In genomic region chr4:47510506-47511143, GRCh38 we compare ENCODE assay signal across 9 cellular contexts. TPM values are rescaled to one million over a fixed set of nuclear protein-coding genes. Genes with fewer than 3 reads are reported as not detected.
DNase-seq lines count a peak whose midpoint lies in the region; ATAC-seq and TF ChIP-seq lines count a peak whose summit lies in the region.
"Had no signal": no experiment of that assay in that cellular context is flagged by ENCODE, and none has a peak within 500 bp of the region (broad histone marks: within the 10 kb centered on the region; RNA-seq: fewer than 3 reads in every experiment).

No MANE protein-coding gene starts in this region.

- peaks cover 6% of the 10 kb centered on the region for H3K4me1 ChIP-seq in smooth muscle cell (ENCODE audit: low read depth)

- no peak overlapping the region for H3K9ac ChIP-seq in smooth muscle cell (ENCODE audit: low read depth)

- no peaks in the 10 kb centered on the region for H4K20me1 ChIP-seq in smooth muscle cell (ENCODE audit: low read depth)

- H3K36me3 Mint-ChIP-seq in CD14-positive monocyte: peaks cover 30 to 33% of the 10 kb centered on the region in 2 donors
- peaks cover 7% of the 10 kb centered on the region for H3K36me3 Mint-ChIP-seq in central memory CD8-positive, alpha-beta T cell (ENCODE audit: insufficient read depth)

- peaks cover 0 to 2% (median 2%) of the 10 kb centered on the region in 3 donors for H3K27me3 Mint-ChIP-seq in CD14-positive monocyte (ENCODE audit: low read depth in 3 of 3)
- no peaks in the 10 kb centered on the region for H3K27me3 Mint-ChIP-seq in central memory CD8-positive, alpha-beta T cell
- H3K27me3 Mint-ChIP-seq: activated naive CD8-positive, alpha-beta T cell had no signal

- no peaks in the 10 kb centered on the region for H3K27me3 ChIP-seq in smooth muscle cell (ENCODE audit: low read depth)

- peak overlapping the region; percentile 15 for H3K4me2 ChIP-seq in smooth muscle cell

- intact Hi-C loops in CD14-positive monocyte (cut with micrococcal nuclease): loop anchor here in 1 of 2 donors (1.0 kb wide), 1 partner anchor 47 kb away; the partner anchor contains the start of gene COMMD8

- ATAC-seq in GM21367 (IDR thresholded peaks at IDR 0.05; ENCODE audit: unreplicated experiment) (peak; percentile 97), HG03558 (IDR thresholded peaks at IDR 0.05; ENCODE audit: extremely low read depth, unreplicated experiment) (peak; percentile 99)
- peak; percentile 32 for ATAC-seq in central memory CD8-positive, alpha-beta T cell (replicated peaks; ENCODE audit: extremely low read depth, poor library complexity, severe bottlenecking)

- H3F3A ChIP-seq in smooth muscle cell (ENCODE audit: low read depth): no peaks in the 10 kb centered on the region

- no peaks in the 10 kb centered on the region for H3K9me3 Mint-ChIP-seq in CD14-positive monocyte
- no peaks in the 10 kb centered on the region for H3K9me3 Mint-ChIP-seq in central memory CD8-positive, alpha-beta T cell

- H3K36me3 ChIP-seq in smooth muscle cell (ENCODE audit: low read depth): peaks cover 6% of the 10 kb centered on the region

- no peak overlapping the region for H3K4me3 ChIP-seq in smooth muscle cell

- H3K79me2 ChIP-seq in smooth muscle cell (ENCODE audit: low read depth): peaks cover 6% of the 10 kb centered on the region

- H3K27ac ChIP-seq in smooth muscle cell (ENCODE audit: low read depth): peak overlapping the region; percentile 30

- WGBS in smooth muscle cell (ENCODE audit: low lambda C conversion rate): 63% methylated on average over 2 of the region's 2 CpGs

- peak overlapping the region; percentile 91 to 98 (median 95) for H3K27ac Mint-ChIP-seq in CD14-positive monocyte
- no peak overlapping the region for H3K27ac Mint-ChIP-seq in central memory CD8-positive, alpha-beta T cell (ENCODE audit: low read depth)
- H3K27ac Mint-ChIP-seq: activated naive CD8-positive, alpha-beta T cell had no signal

- H3K4me1 Mint-ChIP-seq in CD14-positive monocyte: peaks cover 15% of the 10 kb centered on the region
- H3K4me1 Mint-ChIP-seq in central memory CD8-positive, alpha-beta T cell: peaks cover 33% of the 10 kb centered on the region

- TF ChIP-seq CTCF in CD14-positive monocyte (IDR thresholded peaks at IDR 0.05) (peak; percentile 71), smooth muscle cell (IDR thresholded peaks at IDR 0.05; ENCODE audit: borderline replicate concordance, insufficient read depth, poor library complexity, severe bottlenecking) (peak; percentile 21)

- no peaks in the 10 kb centered on the region for H3K9me3 ChIP-seq in smooth muscle cell (replicated peaks; ENCODE audit: low read depth)

- DNase-seq in CD14-positive monocyte (ENCODE audit: low spot score): no peak
- DNase-seq in central memory CD8-positive, alpha-beta T cell (ENCODE audit: low spot score in 2 of 2): no peak
- no peak for DNase-seq in smooth muscle cell (lab: John Stamatoyannopoulos, UW; ENCODE audit: unreplicated experiment)
- DNase-seq in AG20443 (ENCODE audit: low spot score): no peak
- no peak for DNase-seq in DMS53 (lab: John Stamatoyannopoulos, UW)
- no peak for DNase-seq in dedifferentiated amniotic fluid mesenchymal stem cell (ENCODE audit: extremely low spot score)

- H2AFZ ChIP-seq in smooth muscle cell (ENCODE audit: low read depth): no peak overlapping the region

- no peak overlapping the region for H3K4me3 Mint-ChIP-seq in CD14-positive monocyte
- H3K4me3 Mint-ChIP-seq in central memory CD8-positive, alpha-beta T cell: no peak overlapping the region
- H3K4me3 Mint-ChIP-seq: activated naive CD8-positive, alpha-beta T cell had no signal

RNA-seq across cellular contexts. Expression of gene ATP10D, which starts 25.6 kb away (rescaled TPM):
- 10 to 100 TPM in 1 of 2 donors, 1 to 10 TPM in 1; 8.4 to 16.9 TPM for polyA plus RNA-seq in CD14-positive monocyte
- total RNA-seq in smooth muscle cell: 28.4 and 29.6 TPM in 2 replicates
- polyA plus RNA-seq in smooth muscle cell: 8.6 and 9.2 TPM in 2 replicates

RNA-seq across cellular contexts. Expression of gene COMMD8, which starts 47.1 kb away (rescaled TPM):
- 10 to 100 TPM; 71.8 to 90.8 TPM for polyA plus RNA-seq in CD14-positive monocyte
- 35.5 and 51.9 TPM in 2 replicates for total RNA-seq in smooth muscle cell
- 29.0 and 38.5 TPM in 2 replicates for polyA plus RNA-seq in smooth muscle cell

Comparison
In these comparisons a context has a peak if more than half of its experiments do, and no peak if none do; other contexts are left out.
1. ATAC-seq: peak in every context shown above with its lines; median percentile 99 in HG03558; 97 in GM21367; 32 in central memory CD8-positive, alpha-beta T cell.